In the genomic region with DNA sequence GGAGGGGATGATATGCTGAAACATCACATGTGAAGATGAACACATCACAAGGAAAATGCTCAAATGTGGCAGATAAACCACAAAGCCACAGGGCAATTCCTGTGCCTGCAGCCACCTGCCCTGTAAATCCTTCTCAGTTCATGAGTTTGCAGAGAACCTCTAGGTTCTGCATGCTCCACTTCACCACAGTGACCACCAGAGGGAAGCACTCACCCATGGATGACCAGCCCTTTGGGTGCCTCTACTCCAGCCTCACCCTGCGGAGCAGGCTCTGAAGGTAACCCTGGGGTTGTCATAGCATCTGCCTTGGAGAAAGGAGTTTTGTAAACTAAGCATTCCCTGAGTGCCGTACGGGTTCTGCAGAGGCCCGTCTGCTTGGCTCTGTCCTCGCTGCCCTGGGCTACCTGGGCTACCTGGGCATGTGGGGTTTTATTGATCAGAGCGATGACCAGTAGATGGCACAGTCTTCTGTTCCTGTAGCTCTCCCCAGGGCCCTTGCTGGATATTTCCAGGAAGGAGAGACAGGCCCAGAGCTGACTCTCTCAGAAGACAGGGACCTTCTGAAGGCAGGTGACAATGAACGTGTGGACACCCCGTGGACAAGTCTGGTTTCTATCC, we compare ENCODE assay signal across 8 cellular contexts.
DNase-seq lines count a peak whose midpoint lies in the region; ATAC-seq and TF ChIP-seq lines count a peak whose summit lies in the region.

No MANE protein-coding gene starts in this region.

- no peaks in the 10 kb centered on the region for H3K4me1 Mint-ChIP-seq in stimulated activated naive B cell treated with anti-CD40 and anti-IgM and Interleukin-4, amounts not matched to agents 10 μg/mL and 1 μg/mL and 100 μg/mL, for 72 hours

- H3K27me3 Mint-ChIP-seq in stimulated activated naive B cell treated with anti-CD40 and anti-IgM and Interleukin-4, amounts not matched to agents 10 μg/mL and 1 μg/mL and 100 μg/mL, for 72 hours = no peaks in the 10 kb centered on the region

- no peak overlapping the region for H3K4me3 Mint-ChIP-seq in stimulated activated naive B cell treated with anti-CD40 and anti-IgM and Interleukin-4, amounts not matched to agents 10 μg/mL and 1 μg/mL and 100 μg/mL, for 72 hours

- no peaks in the 10 kb centered on the region for H3K36me3 Mint-ChIP-seq in stimulated activated naive B cell treated with anti-CD40 and anti-IgM and Interleukin-4, amounts not matched to agents 10 μg/mL and 1 μg/mL and 100 μg/mL, for 72 hours

- DNase-seq in DMS 273 (lab: John Stamatoyannopoulos, UW; ENCODE audit: unreplicated experiment) (peak; percentile 53), DMS 273 treated with DMSO at 0.1 percent for 48 hours (lab: John Stamatoyannopoulos, UW) (no peak), RPMI8226 (peak; percentile 12), fibroblast of pulmonary artery (ENCODE audit: low read depth) (peak; percentile 35), NCI-H510A (lab: John Stamatoyannopoulos, UW) (no peak)
- no peak for DNase-seq in stimulated activated naive B cell treated with anti-CD40 and anti-IgM and Interleukin-4, amounts not matched to agents 10 μg/mL and 1 μg/mL and 100 μg/mL, for 72 hours

- peak; percentile 65 for TF ChIP-seq CTCF in fibroblast of pulmonary artery (IDR thresholded peaks at IDR 0.05; ENCODE audit: low read length, missing control alignments)

- ATAC-seq in GM19467 (IDR thresholded peaks at IDR 0.05; ENCODE audit: unreplicated experiment) (peak; percentile 66), HG03039 (IDR thresholded peaks at IDR 0.05; ENCODE audit: unreplicated experiment) (no peak)
- ATAC-seq in stimulated activated naive B cell treated with anti-CD40 and anti-IgM and Interleukin-4, amounts not matched to agents 10 μg/mL and 1 μg/mL and 100 μg/mL, for 72 hours (replicated peaks) = peak; percentile 44 to 80

- no peaks in the 10 kb centered on the region for H3K9me3 Mint-ChIP-seq in stimulated activated naive B cell treated with anti-CD40 and anti-IgM and Interleukin-4, amounts not matched to agents 10 μg/mL and 1 μg/mL and 100 μg/mL, for 72 hours

- no peak overlapping the region for H3K27ac Mint-ChIP-seq in stimulated activated naive B cell treated with anti-CD40 and anti-IgM and Interleukin-4, amounts not matched to agents 10 μg/mL and 1 μg/mL and 100 μg/mL, for 72 hours

- H3K4me3 ChIP-seq in fibroblast of pulmonary artery (replicated peaks; ENCODE audit: low read depth, low read length) = no peak overlapping the region

Comparison
In these comparisons a context has a peak if more than half of its experiments do, and no peak if none do; other contexts are left out.
1. DNase-seq: peak in DMS 273 (single experiment), RPMI8226 (single experiment) and fibroblast of pulmonary artery (single experiment); none in DMS 273 treated with DMSO at 0.1 percent for 48 hours (single experiment), stimulated activated naive B cell treated with anti-CD40 and anti-IgM and Interleukin-4, amounts not matched to agents 10 μg/mL and 1 μg/mL and 100 μg/mL, for 72 hours (single experiment) and NCI-H510A (single experiment).